In the genomic region with DNA sequence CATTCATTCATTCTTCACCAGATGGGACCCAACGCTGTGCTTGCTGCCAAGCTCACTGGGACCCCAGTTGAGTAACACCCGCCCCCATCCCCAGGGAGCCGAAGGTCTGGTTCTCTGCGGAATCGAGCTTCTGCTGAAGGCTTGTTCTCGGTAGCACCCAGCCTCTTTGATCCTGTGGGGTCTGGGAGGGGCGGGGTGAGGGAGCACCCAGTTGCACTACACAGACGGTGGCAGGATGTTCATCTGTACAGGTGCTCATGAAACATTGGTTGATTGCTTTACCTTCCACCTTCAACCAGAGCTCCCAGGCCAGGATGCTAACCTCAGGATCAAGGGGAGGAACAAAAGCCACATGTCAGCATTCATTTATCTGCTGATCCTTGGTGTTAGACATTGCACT, we compare ENCODE assay signal across 14 cellular contexts.
DNase-seq lines count a peak whose midpoint lies in the region; ATAC-seq lines count a peak whose summit lies in the region.
"Had no signal": no experiment of that assay in that cellular context is flagged by ENCODE, and none has a peak within 500 bp of the region (broad histone marks: within the 10 kb centered on the region; RNA-seq: fewer than 3 reads in every experiment).

No MANE protein-coding gene starts in this region.

- H3K79me1 ChIP-seq in neuronal stem cell (ENCODE audit: low read depth, low read length), result no peaks in the 10 kb centered on the region

- H3K4ac ChIP-seq in neuronal stem cell (ENCODE audit: low read length), result no peak overlapping the region

- H3K36me3 ChIP-seq in neuronal stem cell (replicated peaks in 1 of 2; ENCODE audit: control insufficient read depth in 2 of 2, insufficient read depth in 2 of 2, low read length in 2 of 2), result no peaks in the 10 kb centered on the region
- H3K36me3 ChIP-seq: BLaER1, HAP-1 had no signal

- H3K14ac ChIP-seq in neuronal stem cell (ENCODE audit: low read length), result no peak overlapping the region

- no CpG with 5 or more reads among the region's 8 CpGs for WGBS in neuronal stem cell (ENCODE audit: extremely low coverage in 2 of 2, insufficient read length in 2 of 2, insufficient replicate concordance in 1 of 2), 2 donors

- H4K91ac ChIP-seq in neuronal stem cell (ENCODE audit: low read depth, low read length, poor library complexity), result no peak overlapping the region

- peaks cover 13% of the 10 kb centered on the region for H3K4me1 Mint-ChIP-seq in central memory CD8-positive, alpha-beta T cell
- peaks cover 23% of the 10 kb centered on the region for H3K4me1 Mint-ChIP-seq in stimulated activated effector memory CD8-positive, alpha-beta T cell treated with anti-CD3 and anti-CD28 coated beads, Interleukin-12 subunit alpha, Interleukin-12 subunit beta, amount 100 ng/mL, for 72 hours

- peak overlapping the region; percentile 56 for H2BK15ac ChIP-seq in neuronal stem cell (ENCODE audit: low read length)

- H3K9me3 ChIP-seq in neuronal stem cell (replicated peaks in 1 of 2; ENCODE audit: control insufficient read depth in 2 of 2, insufficient read depth in 1 of 2, low read depth in 1 of 2, low read length in 2 of 2), result no peaks in the 10 kb centered on the region
- H3K9me3 ChIP-seq: BLaER1, HAP-1 had no signal

- H3K4me3 Mint-ChIP-seq in central memory CD8-positive, alpha-beta T cell, result no peak overlapping the region
- no peak overlapping the region for H3K4me3 Mint-ChIP-seq in stimulated activated effector memory CD8-positive, alpha-beta T cell treated with anti-CD3 and anti-CD28 coated beads, Interleukin-12 subunit alpha, Interleukin-12 subunit beta, amount 100 ng/mL, for 72 hours

- H2AFZ ChIP-seq in neuronal stem cell (ENCODE audit: low read length), result peak overlapping the region; percentile 21

- H3K9ac ChIP-seq in neuronal stem cell (ENCODE audit: low read depth, low read length, poor library complexity), result no peak overlapping the region
- H3K9ac ChIP-seq: BLaER1 had no signal

- DNase-seq in NCI-H748 (lab: John Stamatoyannopoulos, UW; ENCODE audit: unreplicated experiment) (peak; percentile 14), NCI-H748 treated with DMSO at 0.1 percent for 48 hours (lab: John Stamatoyannopoulos, UW) (no peak), neuronal stem cell (ENCODE audit: low spot score) (no peak)
- DNase-seq in Jurkat, Clone E6-1 (ENCODE audit: low read depth, low spot score), result peak; percentile 42
- no peak for DNase-seq in central memory CD8-positive, alpha-beta T cell (ENCODE audit: low spot score in 2 of 2)
- no peak for DNase-seq in stimulated activated effector memory CD8-positive, alpha-beta T cell treated with anti-CD3 and anti-CD28 coated beads, Interleukin-12 subunit alpha, Interleukin-12 subunit beta, amount 100 ng/mL, for 72 hours (ENCODE audit: low spot score in 2 of 2)
- DNase-seq: AML-193, DMS53, GOT3, IMR-90 had no signal

- H2BK120ac ChIP-seq in neuronal stem cell (ENCODE audit: low read depth, low read length), result no peak overlapping the region

- no peak overlapping the region for H3K27ac ChIP-seq in neuronal stem cell (replicated peaks; ENCODE audit: low read length)
- H3K27ac ChIP-seq: 22Rv1, BLaER1 had no signal

- peak overlapping the region; percentile 49 for H4K8ac ChIP-seq in neuronal stem cell (ENCODE audit: low read depth, low read length)

- H2BK5ac ChIP-seq in neuronal stem cell (ENCODE audit: low read length), result no peak overlapping the region

- no peak overlapping the region for H3K23ac ChIP-seq in neuronal stem cell (ENCODE audit: low read depth, low read length, poor library complexity)

- H2BK12ac ChIP-seq in neuronal stem cell (ENCODE audit: low read length), result peak overlapping the region; percentile 73

- peaks cover 29% of the 10 kb centered on the region for H3K27me3 Mint-ChIP-seq in central memory CD8-positive, alpha-beta T cell

- no peak overlapping the region for H3K4me3 ChIP-seq in Jurkat, Clone E6-1 (ENCODE audit: low read length)
- no peak overlapping the region for H3K4me3 ChIP-seq in neuronal stem cell (ENCODE audit: low read length in 2 of 2)
- H3K4me3 ChIP-seq: BLaER1, HAP-1 had no signal

- H3K4me2 ChIP-seq in neuronal stem cell (ENCODE audit: insufficient read depth, low read length, poor library complexity, severe bottlenecking), result no peak overlapping the region
- H3K4me2 ChIP-seq: BLaER1 had no signal

- H3K9me3 Mint-ChIP-seq in central memory CD8-positive, alpha-beta T cell, result no peaks in the 10 kb centered on the region
- no peaks in the 10 kb centered on the region for H3K9me3 Mint-ChIP-seq in stimulated activated effector memory CD8-positive, alpha-beta T cell treated with anti-CD3 and anti-CD28 coated beads, Interleukin-12 subunit alpha, Interleukin-12 subunit beta, amount 100 ng/mL, for 72 hours

- peak overlapping the region; percentile 80 for H3K18ac ChIP-seq in neuronal stem cell (ENCODE audit: low read length)

- no peaks in the 10 kb centered on the region for H3K27me3 ChIP-seq in neuronal stem cell (ENCODE audit: control insufficient read depth in 3 of 3, insufficient read depth in 3 of 3, low read depth in 1 of 3, low read length in 3 of 3)
- H3K27me3 ChIP-seq: BLaER1 had no signal

- peak; percentile 66 for ATAC-seq in central memory CD8-positive, alpha-beta T cell (replicated peaks; ENCODE audit: extremely low read depth, poor library complexity, severe bottlenecking)
- ATAC-seq in GM21825 (IDR thresholded peaks at IDR 0.05; ENCODE audit: unreplicated experiment), result no peak
- ATAC-seq in stimulated activated effector memory CD8-positive, alpha-beta T cell treated with anti-CD3 and anti-CD28 coated beads, Interleukin-12 subunit alpha, Interleukin-12 subunit beta, amount 100 ng/mL, for 72 hours, result no peak

- peaks cover 3 to 21% of the 10 kb centered on the region in 2 donors for H3K4me1 ChIP-seq in neuronal stem cell (ENCODE audit: control insufficient read depth in 2 of 2, insufficient read depth in 1 of 2, low read depth in 1 of 2, low read length in 2 of 2)
- H3K4me1 ChIP-seq: BLaER1, HAP-1 had no signal

- H2AK5ac ChIP-seq in neuronal stem cell (ENCODE audit: low read depth, low read length), result peak overlapping the region; percentile 91

- no peaks in the 10 kb centered on the region for H3K36me3 Mint-ChIP-seq in central memory CD8-positive, alpha-beta T cell (ENCODE audit: insufficient read depth)
- H3K36me3 Mint-ChIP-seq in stimulated activated effector memory CD8-positive, alpha-beta T cell treated with anti-CD3 and anti-CD28 coated beads, Interleukin-12 subunit alpha, Interleukin-12 subunit beta, amount 100 ng/mL, for 72 hours, result no peaks in the 10 kb centered on the region

- H3K27ac Mint-ChIP-seq in central memory CD8-positive, alpha-beta T cell (ENCODE audit: low read depth), result no peak overlapping the region
- no peak overlapping the region for H3K27ac Mint-ChIP-seq in stimulated activated effector memory CD8-positive, alpha-beta T cell treated with anti-CD3 and anti-CD28 coated beads, Interleukin-12 subunit alpha, Interleukin-12 subunit beta, amount 100 ng/mL, for 72 hours

Comparison
In these comparisons a context has a peak if more than half of its experiments do, and no peak if none do; other contexts are left out.
1. DNase-seq: peak in NCI-H748 (single experiment) and Jurkat, Clone E6-1 (single experiment); none in NCI-H748 treated with DMSO at 0.1 percent for 48 hours (single experiment), central memory CD8-positive, alpha-beta T cell (0 of 2), neuronal stem cell (single experiment) and stimulated activated effector memory CD8-positive, alpha-beta T cell treated with anti-CD3 and anti-CD28 coated beads, Interleukin-12 subunit alpha, Interleukin-12 subunit beta, amount 100 ng/mL, for 72 hours (0 of 2).